ENCODE assay signal across 8 cellular contexts in genomic region chr1:150566589-150567340, GRCh38. TPM values are rescaled to one million over a fixed set of nuclear protein-coding genes. Genes with fewer than 3 reads are reported as not detected.
A peak's percentile ranks its signal among the peaks of the same experiment; 100 is the strongest.
DNase-seq lines count a peak whose midpoint lies in the region; ATAC-seq and TF ChIP-seq lines count a peak whose summit lies in the region.

No MANE protein-coding gene starts in this region.

- peaks cover 80% of the 10 kb centered on the region for H3K4me1 ChIP-seq in GM23248 (ENCODE audit: insufficient read depth)
- H3K4me1 ChIP-seq in hepatocyte (ENCODE audit: insufficient read depth) = peaks cover 74% of the 10 kb centered on the region

- H3K4me3 Mint-ChIP-seq in activated T-cell treated with anti-CD3 and anti-CD28 coated beads, Interleukin-2, amount 50 U/mL, for 4 hours = peak overlapping the region; percentile 79

- H3K79me2 ChIP-seq in GM23248 (ENCODE audit: insufficient read depth) (peaks cover 52% of the 10 kb centered on the region), hepatocyte (peaks cover 71% of the 10 kb centered on the region)

- H2AFZ ChIP-seq in GM23248 = no peak overlapping the region
- H2AFZ ChIP-seq in hepatocyte = no peak overlapping the region

- peak overlapping the region; percentile 84 for H3K9ac ChIP-seq in GM23248

- peak overlapping the region; percentile 67 for H3K4me2 ChIP-seq in GM23248 (ENCODE audit: unreplicated experiment)
- peak overlapping the region; percentile 73 for H3K4me2 ChIP-seq in hepatocyte

- H3K27me3 ChIP-seq in GM23248 (replicated peaks; ENCODE audit: insufficient read depth) (no peaks in the 10 kb centered on the region), hepatocyte (no peaks in the 10 kb centered on the region)

- no peak for ATAC-seq in activated T-cell treated with anti-CD3 and anti-CD28 coated beads, Interleukin-2, amount 50 U/mL, for 4 hours
- ATAC-seq in HG03135 (IDR thresholded peaks at IDR 0.05; ENCODE audit: unreplicated experiment) = no peak

- H3K27ac ChIP-seq in GM23248 (peak overlapping the region; percentile 100), hepatocyte (peak overlapping the region; percentile 91), skin epidermis (peak overlapping the region; percentile 20 to 100 (median 99))

- H3K36me3 Mint-ChIP-seq in activated T-cell treated with anti-CD3 and anti-CD28 coated beads, Interleukin-2, amount 50 U/mL, for 4 hours (ENCODE audit: insufficient read depth) = peaks cover 13% of the 10 kb centered on the region

- H3K36me3 ChIP-seq in GM23248 (ENCODE audit: low read depth) (peaks cover 10% of the 10 kb centered on the region; the same call in 1 of the 2 replicates), hepatocyte (replicated peaks; ENCODE audit: insufficient read depth, low read depth) (no peaks in the 10 kb centered on the region)

- no peaks in the 10 kb centered on the region for H3K9me3 Mint-ChIP-seq in activated T-cell treated with anti-CD3 and anti-CD28 coated beads, Interleukin-2, amount 50 U/mL, for 4 hours

- in situ Hi-C loops in GM23248 (cut with MboI) = loop anchor here (10.0 kb wide), 1 partner anchor 248 kb away; no protein-coding TSS in a partner anchor

- H3K4me3 ChIP-seq in GM23248 = no peak overlapping the region
- H3K4me3 ChIP-seq in hepatocyte = no peak overlapping the region
- H3K4me3 ChIP-seq in skin epidermis = peak overlapping the region in 1 of 7 experiments; percentile 1

- H3F3A ChIP-seq in GM23248 (ENCODE audit: insufficient read depth) = peaks cover 89% of the 10 kb centered on the region

- H4K20me1 ChIP-seq in GM23248 (ENCODE audit: insufficient read depth) = no peaks in the 10 kb centered on the region
- H4K20me1 ChIP-seq in hepatocyte (ENCODE audit: insufficient read depth, poor library complexity, severe bottlenecking) = peaks cover 5% of the 10 kb centered on the region

- H3K4me1 Mint-ChIP-seq in activated T-cell treated with anti-CD3 and anti-CD28 coated beads, Interleukin-2, amount 50 U/mL, for 4 hours (ENCODE audit: low read depth) = peaks cover 90% of the 10 kb centered on the region

- no peak for TF ChIP-seq CTCF in hepatocyte (IDR thresholded peaks at IDR 0.05; ENCODE audit: poor library complexity)

- no peaks in the 10 kb centered on the region for H3K27me3 Mint-ChIP-seq in activated T-cell treated with anti-CD3 and anti-CD28 coated beads, Interleukin-2, amount 50 U/mL, for 4 hours (ENCODE audit: low read depth)

- WGBS in GM23248 (ENCODE audit: low coverage in 1 of 2, low lambda C conversion rate in 2 of 2, missing lambda C conversion rate in 2 of 2), 2 experiments = 93% methylated on average over 12 of the region's 12 CpGs
- 91% methylated on average over 12 of the region's 12 CpGs for WGBS in hepatocyte (ENCODE audit: low lambda C conversion rate, missing lambda C conversion rate)

- H3K9me3 ChIP-seq in GM23248 (ENCODE audit: low read depth) (no peaks in the 10 kb centered on the region), hepatocyte (ENCODE audit: low read depth) (no peaks in the 10 kb centered on the region)

- no peaks in the 10 kb centered on the region for H3K9me2 ChIP-seq in GM23248 (ENCODE audit: insufficient read depth)
- H3K9me2 ChIP-seq in hepatocyte (replicated peaks; ENCODE audit: insufficient read depth) = no peaks in the 10 kb centered on the region

- DNase-seq in GM23248 (no peak), hepatocyte (ENCODE audit: low spot score) (no peak), NCI-H526 (lab: John Stamatoyannopoulos, UW) (no peak), A172 (ENCODE audit: low spot score) (no peak)
- no peak for DNase-seq in activated T-cell treated with anti-CD3 and anti-CD28 coated beads, Interleukin-2, amount 50 U/mL, for 4 hours
- no peak for DNase-seq in stimulated activated CD4-positive, alpha-beta T cell treated with anti-CD3 and anti-CD28 coated beads, Interleukin-1b, Interleukin-23, amount 100 ng/mL, for 48 hours

RNA-seq across cellular contexts. Expression of gene MCL1, which starts 12.6 kb away (rescaled TPM):
- total RNA-seq in GM23248 (2014; rRNA removed; shearing (Covaris generic)) = 307 and 310 TPM in 2 replicates
- polyA plus RNA-seq in GM23248 (2016; fragmentation: Nextera tagmentation; extraction: Ambion mirVana) (79.0 and 84.7 TPM in 2 replicates), hepatocyte (150 and 181 TPM in 2 replicates)
- 100 to 1,000 TPM; 228 to 237 (median 236) TPM for total RNA-seq in activated T-cell treated with anti-CD3 and anti-CD28 coated beads, Interleukin-2, amount 50 U/mL, for 4 hours
- total RNA-seq in hepatocyte = 302 and 388 TPM in 2 replicates
- 224 and 246 TPM in 2 replicates for total RNA-seq in A172 (2014; rRNA removed; shearing (Covaris generic))

RNA-seq across cellular contexts. Expression of gene ADAMTSL4, which starts 17.6 kb away (rescaled TPM):
- total RNA-seq in GM23248 (2014; rRNA removed; shearing (Covaris generic)) = 27.6 and 27.9 TPM in 2 replicates
- polyA plus RNA-seq in GM23248 (2016; fragmentation: Nextera tagmentation; extraction: Ambion mirVana) = 45.4 TPM in 2 replicates
- total RNA-seq in activated T-cell treated with anti-CD3 and anti-CD28 coated beads, Interleukin-2, amount 50 U/mL, for 4 hours = under 1 TPM; 0.19 to 0.34 (median 0.33) TPM
- total RNA-seq in hepatocyte = 3.7 and 8.1 TPM in 2 replicates
- 19.7 and 28.0 TPM in 2 replicates for polyA plus RNA-seq in hepatocyte
- 0.38 and 2.3 TPM in 2 replicates for total RNA-seq in A172 (2014; rRNA removed; shearing (Covaris generic))

RNA-seq across cellular contexts. Expression of gene FALEC, which starts 51.2 kb away (rescaled TPM):
- total RNA-seq in GM23248 (2014; rRNA removed; shearing (Covaris generic)) = not detected in 2 replicates
- polyA plus RNA-seq in GM23248 (2016; fragmentation: Nextera tagmentation; extraction: Ambion mirVana) (0.49 and 0.71 TPM in 2 replicates), hepatocyte (0.39 TPM in 1 of 2 replicates, not detected in the other)
- total RNA-seq in activated T-cell treated with anti-CD3 and anti-CD28 coated beads, Interleukin-2, amount 50 U/mL, for 4 hours = under 1 TPM in 1 of 3 donors, not detected in 2; 0.40 TPM
- not detected in 2 replicates for total RNA-seq in hepatocyte
- 0.55 TPM in 1 of 2 replicates, not detected in the other for total RNA-seq in A172 (2014; rRNA removed; shearing (Covaris generic))

RNA-seq across cellular contexts. Expression of gene ECM1, which starts 58.9 kb away (rescaled TPM):
- total RNA-seq in GM23248 (2014; rRNA removed; shearing (Covaris generic)) = 133 and 160 TPM in 2 replicates
- polyA plus RNA-seq in GM23248 (2016; fragmentation: Nextera tagmentation; extraction: Ambion mirVana) (282 and 291 TPM in 2 replicates), hepatocyte (7.1 and 8.8 TPM in 2 replicates)
- under 1 TPM; 0.43 to 0.82 (median 0.50) TPM for total RNA-seq in activated T-cell treated with anti-CD3 and anti-CD28 coated beads, Interleukin-2, amount 50 U/mL, for 4 hours
- 1.0 and 3.0 TPM in 2 replicates for total RNA-seq in hepatocyte
- total RNA-seq in A172 (2014; rRNA removed; shearing (Covaris generic)) = 101 and 135 TPM in 2 replicates
